In genomic region chr20:49929142-49929494, GRCh38 we compare ENCODE assay signal across 19 cellular contexts. TPM values are rescaled to one million over a fixed set of nuclear protein-coding genes. Genes with fewer than 3 reads are reported as not detected.
A peak's percentile ranks its signal among the peaks of the same experiment; 100 is the strongest.
DNase-seq lines count a peak whose midpoint lies in the region; ATAC-seq and TF ChIP-seq lines count a peak whose summit lies in the region.
"Had no signal": no experiment of that assay in that cellular context is flagged by ENCODE, and none has a peak within 500 bp of the region (broad histone marks: within the 10 kb centered on the region; RNA-seq: fewer than 3 reads in every experiment).

No MANE protein-coding gene starts in this region.

- H3K27ac Mint-ChIP-seq in type B pancreatic cell = peak overlapping the region; percentile 60
- H3K27ac Mint-ChIP-seq: dendritic cell treated with granulocyte-macrophage colony-stimulating factor and Interleukin-4, amounts not matched to agents 40 ng/mL and 50 ng/mL, for 4 days had no signal

- CTCF ChIA-PET in SK-N-SH (lab: Yijun Ruan, JAX) = interaction anchor here (1.4 kb wide), 1 partner anchor 10 kb away, joined by 6 read pairs; no protein-coding TSS in a partner anchor

- ATAC-seq in SK-N-SH treated with all-trans-retinoic acid at 6 μM for 48 hours = no peak

- DNase-seq in SK-N-SH (no peak), type B pancreatic cell (ENCODE audit: extremely low spot score, unreplicated experiment) (no peak), LoVo (ENCODE audit: low spot score) (no peak), NCI-H524 treated with DMSO at 0.1 percent for 48 hours (lab: John Stamatoyannopoulos, UW) (no peak), Karpas-422 (no peak)
- DNase-seq: activated gamma-delta T cell had no signal

- H3K9me2 ChIP-seq in SK-N-SH (no peaks in the 10 kb centered on the region), Karpas-422 (replicated peaks; ENCODE audit: insufficient read depth, low read length) (no peaks in the 10 kb centered on the region)

- peaks cover 18% of the 10 kb centered on the region for H3F3A ChIP-seq in SK-N-SH (replicated peaks; ENCODE audit: insufficient read depth)

- POLR2A ChIA-PET in SK-N-SH (lab: Yijun Ruan, JAX) = no interaction called here

- no peak for TF ChIP-seq EP300 in SK-N-SH (IDR thresholded peaks at IDR 0.05; ENCODE audit: borderline replicate concordance in 1 of 2, low read depth in 1 of 2, low read length in 1 of 2)

- no peak for TF ChIP-seq RAD21 in SK-N-SH (IDR thresholded peaks at IDR 0.05; ENCODE audit: low read length)

- H3K9me3 Mint-ChIP-seq in type B pancreatic cell = no peaks in the 10 kb centered on the region
- H3K9me3 Mint-ChIP-seq: dendritic cell treated with granulocyte-macrophage colony-stimulating factor and Interleukin-4, amounts not matched to agents 40 ng/mL and 50 ng/mL, for 4 days; IgD-negative memory B cell; naive B cell; stimulated activated naive CD8-positive, alpha-beta T cell treated with anti-CD3 and anti-CD28 coated beads, Interleukin-15, Interleukin-2, amounts not matched to agents 100 ng/mL and 50 ng/mL, for 24 hours had no signal

- no peak for TF ChIP-seq CTCF in SK-N-SH (IDR thresholded peaks at IDR 0.05)
- TF ChIP-seq CTCF in neutrophil (IDR thresholded peaks at IDR 0.05) = no peak
- TF ChIP-seq CTCF in type B pancreatic cell (conservative IDR thresholded peaks at IDR 0.05) = no peak

- H2AFZ ChIP-seq in SK-N-SH (ENCODE audit: low read depth) (peak overlapping the region; percentile 91; the same call in 1 of the 2 replicates), Karpas-422 (ENCODE audit: low read length) (no peak overlapping the region)

- H3K79me2 ChIP-seq in SK-N-SH (ENCODE audit: insufficient read depth) = no peaks in the 10 kb centered on the region
- H3K79me2 ChIP-seq in Karpas-422 (ENCODE audit: low read length) = no peaks in the 10 kb centered on the region

- no peak overlapping the region for H3K4me3 Mint-ChIP-seq in type B pancreatic cell
- H3K4me3 Mint-ChIP-seq: dendritic cell treated with granulocyte-macrophage colony-stimulating factor and Interleukin-4, amounts not matched to agents 40 ng/mL and 50 ng/mL, for 4 days; naive B cell; stimulated activated naive CD8-positive, alpha-beta T cell treated with anti-CD3 and anti-CD28 coated beads, Interleukin-15, Interleukin-2, amounts not matched to agents 100 ng/mL and 50 ng/mL, for 24 hours had no signal

- H3K27me3 ChIP-seq in SK-N-SH (ENCODE audit: insufficient read depth) = no peaks in the 10 kb centered on the region
- no peaks in the 10 kb centered on the region for H3K27me3 ChIP-seq in neutrophil
- H3K27me3 ChIP-seq in Karpas-422 (ENCODE audit: low read length) = no peaks in the 10 kb centered on the region
- H3K27me3 ChIP-seq: breast epithelium, SJCRH30 had no signal

- H3K4me1 Mint-ChIP-seq in type B pancreatic cell (ENCODE audit: unreplicated experiment) = peaks cover 9% of the 10 kb centered on the region

- no peaks in the 10 kb centered on the region for H4K20me1 ChIP-seq in SK-N-SH (ENCODE audit: insufficient read depth)
- no peaks in the 10 kb centered on the region for H4K20me1 ChIP-seq in Karpas-422 (ENCODE audit: insufficient read depth, low read depth, low read length)

- H3K9ac ChIP-seq in SK-N-SH (no peak overlapping the region), Karpas-422 (ENCODE audit: low read length) (no peak overlapping the region)

- no peaks in the 10 kb centered on the region for H3K27me3 Mint-ChIP-seq in type B pancreatic cell
- H3K27me3 Mint-ChIP-seq: dendritic cell treated with granulocyte-macrophage colony-stimulating factor and Interleukin-4, amounts not matched to agents 40 ng/mL and 50 ng/mL, for 4 days; IgD-negative memory B cell; progenitor cell of endocrine pancreas; stimulated activated naive CD8-positive, alpha-beta T cell treated with anti-CD3 and anti-CD28 coated beads, Interleukin-15, Interleukin-2, amounts not matched to agents 100 ng/mL and 50 ng/mL, for 24 hours had no signal

- H3K36me3 ChIP-seq in SK-N-SH (replicated peaks in 1 of 2; ENCODE audit: control insufficient read depth in 1 of 2, insufficient read depth in 2 of 2, low read length in 1 of 2) (no peaks in the 10 kb centered on the region), neutrophil (no peaks in the 10 kb centered on the region), Karpas-422 (ENCODE audit: insufficient read depth, low read length) (no peaks in the 10 kb centered on the region)
- H3K36me3 ChIP-seq: breast epithelium, SJCRH30 had no signal

- H3K4me2 ChIP-seq in SK-N-SH = no peak overlapping the region
- no peak overlapping the region for H3K4me2 ChIP-seq in Karpas-422 (ENCODE audit: low read depth, low read length, poor library complexity, severe bottlenecking)

- H3K9me3 ChIP-seq in SK-N-SH = no peaks in the 10 kb centered on the region
- H3K9me3 ChIP-seq in neutrophil = no peaks in the 10 kb centered on the region
- no peaks in the 10 kb centered on the region for H3K9me3 ChIP-seq in Karpas-422 (ENCODE audit: low read length)
- H3K9me3 ChIP-seq: breast epithelium, SJCRH30 had no signal

- peak overlapping the region in 1 of 2 experiments; percentile 48; a peak in 1 of 4 replicates for H3K27ac ChIP-seq in SK-N-SH (ENCODE audit: low read depth in 2 of 2, low read length in 1 of 2)
- peak overlapping the region; percentile 29 for H3K27ac ChIP-seq in cingulate gyrus (ENCODE audit: low read depth, low read length)
- peak overlapping the region; percentile 73 for H3K27ac ChIP-seq in neutrophil
- no peak overlapping the region for H3K27ac ChIP-seq in Karpas-422 (ENCODE audit: low read length)
- H3K27ac ChIP-seq: 22Rv1, SJCRH30 had no signal

- no peak overlapping the region for H3K4me3 ChIP-seq in SK-N-SH (ENCODE audit: low read depth in 2 of 2, low read length in 1 of 2)
- H3K4me3 ChIP-seq in neutrophil (ENCODE audit: low read depth in 1 of 2, low read length in 1 of 2) = no peak overlapping the region
- H3K4me3 ChIP-seq in Karpas-422 (ENCODE audit: low read length) = no peak overlapping the region
- H3K4me3 ChIP-seq: breast epithelium, skin epidermis had no signal

- WGBS in SK-N-SH (ENCODE audit: low lambda C conversion rate) = 23% methylated on average over 4 of the region's 4 CpGs

- no peaks in the 10 kb centered on the region for H3K36me3 Mint-ChIP-seq in type B pancreatic cell
- H3K36me3 Mint-ChIP-seq: IgD-negative memory B cell, naive B cell had no signal

- H3K4me1 ChIP-seq in SK-N-SH (ENCODE audit: control insufficient read depth in 1 of 2, insufficient read depth in 2 of 2, low read depth in 1 of 2, low read length in 1 of 2) (no peaks in the 10 kb centered on the region), neutrophil (ENCODE audit: control insufficient read depth in 1 of 2, insufficient read depth in 1 of 2, low read depth in 1 of 2, low read length in 1 of 2) (peaks cover 23 to 24% of the 10 kb centered on the region in 2 experiments), Karpas-422 (ENCODE audit: low read length) (no peaks in the 10 kb centered on the region)
- H3K4me1 ChIP-seq: breast epithelium had no signal

TF ChIP-seq in SK-N-SH, 30 proteins besides CTCF, POLR2A, EP300 and RAD21 (continues in another document):
- TF ChIP-seq FOSL2 (IDR thresholded peaks at IDR 0.05; ENCODE audit: borderline replicate concordance, low read depth) = no peak
- TF ChIP-seq RXRA (IDR thresholded peaks at IDR 0.05; ENCODE audit: borderline replicate concordance, low read depth) = no peak
- TF ChIP-seq NFIC (IDR thresholded peaks at IDR 0.05; ENCODE audit: borderline replicate concordance) = no peak
- TF ChIP-seq FOXJ3 (CRISPR knock-in tag; IDR thresholded peaks at IDR 0.05) = no peak
- TF ChIP-seq USF2 (IDR thresholded peaks at IDR 0.05; ENCODE audit: borderline replicate concordance, low read depth, low read length) = no peak
- TF ChIP-seq SMC3 (IDR thresholded peaks at IDR 0.05; ENCODE audit: low read depth, low read length) = no peak

TF ChIP-seq in SK-N-SH treated with all-trans-retinoic acid at 6 μM for 48 hours, 23 proteins besides CTCF, POLR2A, EP300 and RAD21:
- TF ChIP-seq ZNF8 (CRISPR knock-in tag; IDR thresholded peaks at IDR 0.05) (no peak), TCF4 (CRISPR knock-in tag; IDR thresholded peaks at IDR 0.05; ENCODE audit: borderline replicate concordance) (no peak), OSR1 (CRISPR knock-in tag; IDR thresholded peaks at IDR 0.05) (no peak)

RNA-seq across cellular contexts. Expression of gene RNF114, which starts 7.1 kb away (rescaled TPM):
- polyA plus RNA-seq in SK-N-SH (2012; rRNA removed) = 30.2 and 55.0 TPM in 2 replicates
- polyA plus RNA-seq in SK-N-SH (2012; cell fraction: cytosol; rRNA removed) = 37.4 and 52.4 TPM in 2 replicates
- polyA plus RNA-seq in SK-N-SH (2012; cell fraction: nucleus; rRNA removed) = 53.4 and 58.8 TPM in 2 replicates
- 62.9 and 72.1 TPM in 2 replicates for total RNA-seq in type B pancreatic cell (ENCODE audit: low replicate concordance)
- total RNA-seq in Karpas-422 (2014; rRNA removed; shearing (Covaris generic); ENCODE audit: low replicate concordance) = 34.2 and 38.1 TPM in 2 replicates

RNA-seq across cellular contexts. Expression of gene SPATA2, which starts 13.8 kb away (rescaled TPM):
- 5.8 and 7.2 TPM in 2 replicates for polyA plus RNA-seq in SK-N-SH (2012; rRNA removed)
- 4.6 and 5.7 TPM in 2 replicates for polyA plus RNA-seq in SK-N-SH (2012; cell fraction: cytosol; rRNA removed)
- 7.8 and 8.4 TPM in 2 replicates for polyA plus RNA-seq in SK-N-SH (2012; cell fraction: nucleus; rRNA removed)
- 9.2 and 11.3 TPM in 2 replicates for total RNA-seq in type B pancreatic cell (ENCODE audit: low replicate concordance)
- 3.1 and 3.5 TPM in 2 replicates for total RNA-seq in Karpas-422 (2014; rRNA removed; shearing (Covaris generic); ENCODE audit: low replicate concordance)

RNA-seq across cellular contexts. Expression of gene SNAI1, which starts 53.7 kb away (rescaled TPM):
- polyA plus RNA-seq in SK-N-SH (2012; rRNA removed) = 3.7 and 6.2 TPM in 2 replicates
- polyA plus RNA-seq in SK-N-SH (2012; cell fraction: cytosol; rRNA removed) = 2.2 and 3.9 TPM in 2 replicates
- 5.6 and 5.7 TPM in 2 replicates for polyA plus RNA-seq in SK-N-SH (2012; cell fraction: nucleus; rRNA removed)
- 12.1 and 30.8 TPM in 2 replicates for total RNA-seq in type B pancreatic cell (ENCODE audit: low replicate concordance)
- 0.22 TPM in 1 of 2 replicates, not detected in the other for total RNA-seq in Karpas-422 (2014; rRNA removed; shearing (Covaris generic); ENCODE audit: low replicate concordance)
- total RNA-seq: frontal cortex had no signal

Comparison
In these comparisons a context has a peak if more than half of its experiments do, and no peak if none do; other contexts are left out.
1. RNA of gene SNAI1, which starts 53.7 kb away (total RNA-seq): 12.1 to 30.8 TPM in type B pancreatic cell; 0.22 TPM in Karpas-422; every median in the first group is over 10 times any median in the second.